9 cellular contexts compared by ENCODE assay signal in the genomic region with DNA sequence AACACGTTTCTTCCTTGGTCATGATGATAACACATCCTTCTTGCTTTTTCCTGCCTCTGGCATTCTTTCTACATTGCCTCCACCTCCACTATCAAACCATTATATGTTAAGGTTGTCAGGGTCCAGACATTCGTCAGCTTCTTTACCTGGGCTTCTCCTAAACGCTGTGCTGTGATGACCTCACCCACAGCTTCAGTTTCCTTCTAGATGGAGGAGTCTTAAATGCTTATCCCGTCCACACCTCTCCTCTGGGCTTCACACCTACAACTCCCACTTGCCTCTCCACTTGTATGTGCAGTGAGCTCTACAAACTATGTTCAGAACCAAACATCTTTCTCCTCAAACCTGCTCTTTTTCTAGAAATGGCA. TPM values are rescaled to one million over a fixed set of nuclear protein-coding genes. Genes with fewer than 3 reads are reported as not detected.
DNase-seq lines count a peak whose midpoint lies in the region; ATAC-seq and TF ChIP-seq lines count a peak whose summit lies in the region.
"Had no signal": no experiment of that assay in that cellular context is flagged by ENCODE, and none has a peak within 500 bp of the region (broad histone marks: within the 10 kb centered on the region; RNA-seq: fewer than 3 reads in every experiment).

No MANE protein-coding gene starts in this region.

- DNase-seq in Karpas-422 (peak; percentile 45), esophagus squamous epithelium (lab: John Stamatoyannopoulos, UW) (no peak), spleen (no peak), NCI-H1694 (lab: John Stamatoyannopoulos, UW) (no peak), NOMO-1 treated with DMSO at 0.1 percent for 48 hours (lab: John Stamatoyannopoulos, UW; ENCODE audit: unreplicated experiment) (no peak), T1000 (lab: John Stamatoyannopoulos, UW) (no peak), GM19238 (ENCODE audit: insufficient read length, low spot score) (no peak)
- DNase-seq: NCI-H187 treated with DMSO at 0.1 percent for 48 hours had no signal

- ATAC-seq in GM19023 (IDR thresholded peaks at IDR 0.05; ENCODE audit: unreplicated experiment): peak; percentile 1

- TF ChIP-seq CTCF in esophagus squamous epithelium (IDR thresholded peaks at IDR 0.05) (no peak), spleen (IDR thresholded peaks at IDR 0.05 in 8 of 11, conservative IDR thresholded peaks at IDR 0.05 in 3 of 11) (no peak)

- peaks cover 24% of the 10 kb centered on the region for H3K4me1 ChIP-seq in Karpas-422 (ENCODE audit: low read length)
- peaks cover 25 to 42% (median 31%) of the 10 kb centered on the region in 3 donors for H3K4me1 ChIP-seq in esophagus squamous epithelium
- peaks cover 43 to 78% (median 62%) of the 10 kb centered on the region in 6 donors for H3K4me1 ChIP-seq in spleen

- H3K9me3 ChIP-seq in Karpas-422 (ENCODE audit: low read length): no peaks in the 10 kb centered on the region
- H3K9me3 ChIP-seq in esophagus squamous epithelium: no peaks in the 10 kb centered on the region
- no peaks in the 10 kb centered on the region for H3K9me3 ChIP-seq in spleen

- H3K4me2 ChIP-seq in Karpas-422 (ENCODE audit: low read depth, low read length, poor library complexity, severe bottlenecking): peak overlapping the region; percentile 94

- no peaks in the 10 kb centered on the region for H3K9me2 ChIP-seq in Karpas-422 (replicated peaks; ENCODE audit: insufficient read depth, low read length)

- intact Hi-C loops in esophagus squamous epithelium (cut with DNase I): no loop called here
- intact Hi-C loops in spleen (cut with DNase I; ENCODE audit: low total_unique reads): no loop called here

- H3K9ac ChIP-seq in Karpas-422 (ENCODE audit: low read length): peak overlapping the region; percentile 76

- no peaks in the 10 kb centered on the region for H3K27me3 ChIP-seq in Karpas-422 (ENCODE audit: low read length)
- no peaks in the 10 kb centered on the region for H3K27me3 ChIP-seq in esophagus squamous epithelium
- no peaks in the 10 kb centered on the region for H3K27me3 ChIP-seq in spleen (replicated peaks in 1 of 7)

- H3K4me3 ChIP-seq in Karpas-422 (ENCODE audit: low read length) (peak overlapping the region; percentile 79), esophagus squamous epithelium (peak overlapping the region; percentile 79 to 90 (median 83)), spleen (peak overlapping the region; percentile 88 to 99 (median 94))

- TF ChIP-seq POLR2A in esophagus squamous epithelium (IDR thresholded peaks at IDR 0.05): no peak
- no peak for TF ChIP-seq POLR2A in spleen (IDR thresholded peaks at IDR 0.05)

- H3K79me2 ChIP-seq in Karpas-422 (ENCODE audit: low read length): peaks cover 31% of the 10 kb centered on the region

- peak overlapping the region; percentile 98 for H2AFZ ChIP-seq in Karpas-422 (ENCODE audit: low read length)

- WGBS in esophagus squamous epithelium, 2 donors: 36 to 44% methylated on average over 4 of the region's 4 CpGs
- 35 to 47% (median 39%) methylated on average over 4 of the region's 4 CpGs for WGBS in spleen, 5 donors

- H3K36me3 ChIP-seq in Karpas-422 (ENCODE audit: insufficient read depth, low read length) (peaks cover 9% of the 10 kb centered on the region; the same call in 1 of the 2 replicates), esophagus squamous epithelium (peaks cover 0 to 12% (median 0%) of the 10 kb centered on the region in 3 donors), spleen (peaks cover 0 to 34% (median 9%) of the 10 kb centered on the region in 6 donors)

- H3K27ac ChIP-seq in Karpas-422 (ENCODE audit: low read length) (no peak overlapping the region), esophagus squamous epithelium (peak overlapping the region; percentile 88 to 96 (median 94)), spleen (peak overlapping the region; percentile 86 to 97 (median 95))

- no peaks in the 10 kb centered on the region for H4K20me1 ChIP-seq in Karpas-422 (ENCODE audit: insufficient read depth, low read depth, low read length)

RNA-seq across cellular contexts. Expression of a gene that starts 0.7 kb away (rescaled TPM):
- total RNA-seq in Karpas-422 (2014; rRNA removed; shearing (Covaris generic); ENCODE audit: low replicate concordance): 46.7 and 49.7 TPM in 2 replicates
- total RNA-seq in esophagus squamous epithelium (10 to 100 TPM; 23.6 to 58.9 (median 36.1) TPM), spleen (100 to 1,000 TPM in 6 of 7 donors, 10 to 100 TPM in 1; 98.0 to 246 (median 171) TPM)
- 10 to 100 TPM; 19.5 to 61.4 (median 25.6) TPM for polyA plus RNA-seq in spleen
